20 cellular contexts compared by ENCODE assay signal in genomic region chr21:43328591-43329360, GRCh38.
"Had no signal": no experiment of that assay in that cellular context is flagged by ENCODE, and none has a peak within 500 bp of the region (broad histone marks: within the 10 kb centered on the region; RNA-seq: fewer than 3 reads in every experiment).

No MANE protein-coding gene starts in this region.

- H3K9me3 Mint-ChIP-seq: activated naive CD8-positive, alpha-beta T cell treated with anti-CD3 and anti-CD28 coated beads for 36 hours; neural crest cell; stimulated activated naive CD8-positive, alpha-beta T cell treated with anti-CD3 and anti-CD28 coated beads, Interleukin-15, Interleukin-2, amounts not matched to agents 100 ng/mL and 50 ng/mL, for 24 hours had no signal

- H3K4me3 ChIP-seq: coronary artery, gastrocnemius medialis, prostate gland, right atrium auricular region, transverse colon had no signal

- H3K27ac ChIP-seq: coronary artery, gastrocnemius medialis, prostate gland, right atrium auricular region, transverse colon, VCaP had no signal

- DNase-seq: activated CD4-positive, alpha-beta T cell treated with anti-CD3 and anti-CD28 coated beads for 1 hour; activated CD4-positive, alpha-beta T cell treated with anti-CD3 and anti-CD28 coated beads, Interleukin-2, amount 50 U/mL, for 48 hours; activated naive CD8-positive, alpha-beta T cell treated with anti-CD3 and anti-CD28 coated beads for 36 hours; activated T-cell treated with anti-CD3 and anti-CD28 coated beads for 4 hours; amniotic stem cell; gastrocnemius medialis; head of caudate nucleus; kidney glomerular epithelial cell; left ventricle myocardium superior; mesendoderm; SW 1271; T-helper 2 cell; transverse colon had no signal

- H3K4me3 Mint-ChIP-seq: activated naive CD8-positive, alpha-beta T cell treated with anti-CD3 and anti-CD28 coated beads for 36 hours; neural crest cell; stimulated activated naive CD8-positive, alpha-beta T cell treated with anti-CD3 and anti-CD28 coated beads, Interleukin-15, Interleukin-2, amounts not matched to agents 100 ng/mL and 50 ng/mL, for 24 hours had no signal

- H3K27me3 ChIP-seq: right atrium auricular region, transverse colon had no signal

- H3K9me3 ChIP-seq: gastrocnemius medialis, prostate gland, right atrium auricular region, transverse colon had no signal

- H3K27ac Mint-ChIP-seq: activated naive CD8-positive, alpha-beta T cell treated with anti-CD3 and anti-CD28 coated beads for 36 hours; stimulated activated naive CD8-positive, alpha-beta T cell treated with anti-CD3 and anti-CD28 coated beads, Interleukin-15, Interleukin-2, amounts not matched to agents 100 ng/mL and 50 ng/mL, for 24 hours had no signal

- ATAC-seq: esophagus mucosa, gastrocnemius medialis, left ventricle myocardium superior had no signal

- H3K27me3 Mint-ChIP-seq: activated naive CD8-positive, alpha-beta T cell treated with anti-CD3 and anti-CD28 coated beads for 36 hours had no signal

- H3K36me3 ChIP-seq: gastrocnemius medialis, prostate gland, right atrium auricular region, transverse colon had no signal

- H3K36me3 Mint-ChIP-seq: activated naive CD8-positive, alpha-beta T cell treated with anti-CD3 and anti-CD28 coated beads for 36 hours had no signal
